2 cellular contexts compared by ENCODE assay signal in genomic region chr9:132986114-132986513, GRCh38.
TF ChIP-seq lines count a peak whose summit lies in the region.

No MANE protein-coding gene starts in this region.

TF ChIP-seq in HepG2, 621 proteins besides CTCF, POLR2A, EP300 and RAD21:
- no peak for TF ChIP-seq TBX2 (CRISPR knock-in tag; IDR thresholded peaks at IDR 0.05; ENCODE audit: borderline replicate concordance)
- TF ChIP-seq TBX3 (IDR thresholded peaks at IDR 0.05; ENCODE audit: borderline replicate concordance): no peak
- TF ChIP-seq ATF7 (IDR thresholded peaks at IDR 0.05): peak; percentile 36; the same call in 1 of the 2 replicates
- TF ChIP-seq ATF7 (CRISPR knock-in tag; IDR thresholded peaks at IDR 0.05): no peak

TF ChIP-seq in K562, 482 proteins besides CTCF, POLR2A, EP300 and RAD21:
- no peak for TF ChIP-seq SRSF1 (IDR thresholded peaks at IDR 0.05; ENCODE audit: low read depth, low read length)
- TF ChIP-seq MTA3 (IDR thresholded peaks at IDR 0.05; ENCODE audit: borderline replicate concordance): no peak
- TF ChIP-seq ZNF41 (CRISPR knock-in tag; conservative IDR thresholded peaks at IDR 0.05): no peak
- TF ChIP-seq ATF3 (IDR thresholded peaks at IDR 0.05): peak; percentile 47
- TF ChIP-seq ATF3 (CRISPR knock-in tag; conservative IDR thresholded peaks at IDR 0.05): no peak
- TF ChIP-seq PRDM10 (IDR thresholded peaks at IDR 0.05; ENCODE audit: partially characterized antibody): no peak
- TF ChIP-seq SAP30 (IDR thresholded peaks at IDR 0.05; ENCODE audit: borderline replicate concordance, insufficient read depth, low read depth, low read length, poor library complexity, severe bottlenecking): no peak
- TF ChIP-seq SMARCA4 (IDR thresholded peaks at IDR 0.05): no peak
- TF ChIP-seq MCM7 (IDR thresholded peaks at IDR 0.05): no peak
- no peak for TF ChIP-seq FOXP4 (CRISPR knock-in tag; IDR thresholded peaks at IDR 0.05; ENCODE audit: borderline replicate concordance)
